ENCODE assay signal across 31 cellular contexts in the genomic region with DNA sequence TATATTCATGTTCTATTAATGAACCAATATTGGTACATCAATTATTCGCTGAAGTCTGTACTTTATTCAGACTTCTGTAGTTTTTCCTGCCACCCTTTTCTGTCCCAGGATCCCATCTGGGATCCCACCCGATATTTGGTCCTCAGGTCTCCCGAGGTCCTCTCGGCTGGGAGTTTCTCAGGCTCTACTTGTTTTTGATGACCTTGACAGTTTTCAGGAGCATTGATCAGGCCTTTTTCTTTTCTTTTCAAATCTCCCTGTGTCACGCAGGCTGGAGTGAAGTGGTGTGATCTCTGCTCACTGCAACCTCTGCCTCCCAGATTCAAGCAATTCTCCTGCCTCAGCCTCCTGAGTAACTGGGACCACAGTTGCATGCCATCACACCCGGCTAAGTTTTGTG.
"Had no signal": no experiment of that assay in that cellular context is flagged by ENCODE, and none has a peak within 500 bp of the region (broad histone marks: within the 10 kb centered on the region; RNA-seq: fewer than 3 reads in every experiment).

No MANE protein-coding gene starts in this region.

- H3K36me3 ChIP-seq: brain microvascular endothelial cell had no signal

- H3K27ac Mint-ChIP-seq: activated B cell treated with CpG ODN at 0.5 μM for 24 hours; activated CD8-positive, alpha-beta T cell treated with anti-CD3 and anti-CD28 coated beads for 36 hours; activated naive CD8-positive, alpha-beta T cell; activated T-helper 17 cell treated with anti-CD3 and anti-CD28 coated beads, Interleukin-2, amount 50 U/mL, for 72 hours; dendritic cell treated with granulocyte-macrophage colony-stimulating factor and Interleukin-4, amounts not matched to agents 40 ng/mL and 50 ng/mL, for 4 days; endodermal cell had no signal

- H3K4me1 Mint-ChIP-seq: endodermal cell had no signal

- H3K27me3 ChIP-seq: brain microvascular endothelial cell, dorsolateral prefrontal cortex had no signal

- DNase-seq: activated B cell treated with CpG ODN at 0.5 μM for 24 hours; activated CD4-positive, alpha-beta T cell treated with anti-CD3 and anti-CD28 coated beads for 48 hours; activated CD4-positive, alpha-beta T cell treated with anti-CD3 and anti-CD28 coated beads, Interleukin-2, amount 50 U/mL, for 1 hour; activated CD4-positive, alpha-beta T cell treated with anti-CD3 and anti-CD28 coated beads, Interleukin-2, amount 50 U/mL, for 48 hours; activated CD8-positive, alpha-beta memory T cell treated with anti-CD3 and anti-CD28 coated beads for 24 hours; activated CD8-positive, alpha-beta T cell treated with anti-CD3 and anti-CD28 coated beads for 36 hours; activated effector memory CD4-positive, alpha-beta T cell treated with Interleukin-2 at 50 U/mL for 16 hours; activated gamma-delta T cell treated with Interleukin-2 at 50 U/mL for 16 hours; activated naive CD4-positive, alpha-beta T cell treated with anti-CD3 and anti-CD28 coated beads, Interleukin-2, amount 50 U/mL, for 16 hours; activated naive CD4-positive, alpha-beta T cell treated with Interleukin-2 at 50 U/mL for 16 hours; activated T-cell treated with anti-CD3 and anti-CD28 coated beads, Interleukin-2, amount 50 U/mL, for 4 hours; amniotic stem cell; anterior cingulate cortex; brain microvascular endothelial cell; dorsolateral prefrontal cortex; effector memory CD4-positive, alpha-beta T cell; endodermal cell; foreskin fibroblast; head of caudate nucleus; T-helper 2 cell; WERI-Rb-1 had no signal

- H3K4me3 Mint-ChIP-seq: activated B cell treated with CpG ODN at 0.5 μM for 24 hours; activated CD8-positive, alpha-beta T cell treated with anti-CD3 and anti-CD28 coated beads for 36 hours; activated naive CD8-positive, alpha-beta T cell; activated T-cell treated with anti-CD3 and anti-CD28 coated beads, Interleukin-2, amount 50 U/mL, for 4 hours; activated T-helper 17 cell treated with anti-CD3 and anti-CD28 coated beads, Interleukin-2, amount 50 U/mL, for 72 hours; central memory CD8-positive, alpha-beta T cell; dendritic cell treated with granulocyte-macrophage colony-stimulating factor and Interleukin-4, amounts not matched to agents 40 ng/mL and 50 ng/mL, for 4 days; endodermal cell had no signal

- ATAC-seq: activated CD4-positive, CD25-positive, alpha-beta regulatory T cell treated with anti-CD3 and anti-CD28 coated beads, Interleukin-2, amount 50 U/mL, for 24 hours; activated CD8-positive, alpha-beta T cell treated with anti-CD3 and anti-CD28 coated beads for 36 hours; activated T-cell treated with anti-CD3 and anti-CD28 coated beads, Interleukin-2, amount 50 U/mL, for 4 hours; activated T-helper 17 cell treated with anti-CD3 and anti-CD28 coated beads, Interleukin-2, amount 50 U/mL, for 72 hours; esophagus mucosa had no signal

- H3K27ac ChIP-seq: brain microvascular endothelial cell, coronary artery, dorsolateral prefrontal cortex, WERI-Rb-1 had no signal

- FAIRE-seq: astrocyte, bronchial epithelial cell, frontal cortex had no signal

- H3K9me3 Mint-ChIP-seq: activated B cell treated with CpG ODN at 0.5 μM for 24 hours; activated CD8-positive, alpha-beta T cell treated with anti-CD3 and anti-CD28 coated beads for 36 hours; activated T-cell treated with anti-CD3 and anti-CD28 coated beads, Interleukin-2, amount 50 U/mL, for 4 hours; activated T-helper 17 cell treated with anti-CD3 and anti-CD28 coated beads, Interleukin-2, amount 50 U/mL, for 72 hours; central memory CD8-positive, alpha-beta T cell; dendritic cell treated with granulocyte-macrophage colony-stimulating factor and Interleukin-4, amounts not matched to agents 40 ng/mL and 50 ng/mL, for 4 days; endodermal cell had no signal

- H3K27me3 Mint-ChIP-seq: activated B cell treated with CpG ODN at 0.5 μM for 24 hours; activated CD8-positive, alpha-beta T cell treated with anti-CD3 and anti-CD28 coated beads for 36 hours; activated naive CD8-positive, alpha-beta T cell; activated T-helper 17 cell treated with anti-CD3 and anti-CD28 coated beads, Interleukin-2, amount 50 U/mL, for 72 hours; central memory CD8-positive, alpha-beta T cell; dendritic cell treated with granulocyte-macrophage colony-stimulating factor and Interleukin-4, amounts not matched to agents 40 ng/mL and 50 ng/mL, for 4 days had no signal

- H3K4me3 ChIP-seq: coronary artery, dorsolateral prefrontal cortex had no signal
